1 cellular context compared by ENCODE assay signal in genomic region chr11:12979928-12980689, GRCh38.
TF ChIP-seq lines count a peak whose summit lies in the region.

No MANE protein-coding gene starts in this region.

TF ChIP-seq in H1, 55 proteins besides CTCF, POLR2A, EP300 and RAD21 (continued from another document):
- no peak for TF ChIP-seq CHD7 (IDR thresholded peaks at IDR 0.05; ENCODE audit: insufficient replicate concordance, low read length)
- no peak for TF ChIP-seq GTF2F1 (IDR thresholded peaks at IDR 0.05; ENCODE audit: borderline replicate concordance, low read depth, low read length)
- TF ChIP-seq PHF8 (conservative IDR thresholded peaks at IDR 0.05; ENCODE audit: low read depth, low read length): no peak
- TF ChIP-seq USF2 (IDR thresholded peaks at IDR 0.05; ENCODE audit: low read length): no peak
- no peak for TF ChIP-seq JUN (IDR thresholded peaks at IDR 0.05; ENCODE audit: low read depth, low read length)
- TF ChIP-seq E2F6 (IDR thresholded peaks at IDR 0.05): no peak
- no peak for TF ChIP-seq BACH1 (IDR thresholded peaks at IDR 0.05; ENCODE audit: low read length)
TF ChIP-seq in H1: peak in this region for 0.
